In genomic region chr7:22566176-22566575, GRCh38 we compare ENCODE assay signal across 15 cellular contexts.
A peak's percentile ranks its signal among the peaks of the same experiment; 100 is the strongest.
DNase-seq lines count a peak whose midpoint lies in the region; ATAC-seq, FAIRE-seq and TF ChIP-seq lines count a peak whose summit lies in the region.
"Had no signal": no experiment of that assay in that cellular context is flagged by ENCODE, and none has a peak within 500 bp of the region (broad histone marks: within the 10 kb centered on the region; RNA-seq: fewer than 3 reads in every experiment).

No MANE protein-coding gene starts in this region.

- H3K36me3 Mint-ChIP-seq in T-helper 1 cell treated with Interleukin-12 subunit alpha and Interleukin-12 subunit beta and Interleukin-4 antibody, amounts not matched to agents 30 μg/mL and 1 μg/mL, for 36 hours (ENCODE audit: low read depth) = peaks cover 5% of the 10 kb centered on the region
- H3K36me3 Mint-ChIP-seq in naive B cell = no peaks in the 10 kb centered on the region

- H3K27ac ChIP-seq in GM23248 (no peak overlapping the region), K562 (ENCODE audit: extremely low read depth, low read depth, low read length) (no peak overlapping the region)

- H3K9me1 ChIP-seq in K562 (ENCODE audit: control insufficient read depth, insufficient read depth, low read length) = no peaks in the 10 kb centered on the region

- TF ChIP-seq EP300 in K562 (IDR thresholded peaks at IDR 0.05; ENCODE audit: low read length) = no peak

- H3K79me2 ChIP-seq in GM23248 (ENCODE audit: insufficient read depth) (no peaks in the 10 kb centered on the region), K562 (ENCODE audit: control insufficient read depth, insufficient read depth, low read length) (peaks cover 6% of the 10 kb centered on the region; the same call in 2 of the 3 replicates)

- TF ChIP-seq CTCF in K562 (IDR thresholded peaks at IDR 0.05 in 2 of 3, conservative IDR thresholded peaks at IDR 0.05 in 1 of 3; ENCODE audit: insufficient read depth in 2 of 3, low read depth in 1 of 3, low read length in 3 of 3) = no peak

- WGBS in GM23248 (ENCODE audit: low coverage in 1 of 2, low lambda C conversion rate in 2 of 2, missing lambda C conversion rate in 2 of 2), 2 experiments = 98 to 99% methylated on average over 4 of the region's 4 CpGs
- WGBS in K562 (ENCODE audit: insufficient coverage, low coverage, missing lambda C conversion rate) = 28% methylated on average over 4 of the region's 4 CpGs

- in situ Hi-C loops in GM23248 (cut with MboI) = no loop called here
- in situ Hi-C loops in K562 (cut with MboI) = no loop called here

- peak overlapping the region; percentile 10 for H3K4me3 Mint-ChIP-seq in T-helper 1 cell treated with Interleukin-12 subunit alpha and Interleukin-12 subunit beta and Interleukin-4 antibody, amounts not matched to agents 30 μg/mL and 1 μg/mL, for 36 hours
- H3K4me3 Mint-ChIP-seq in naive B cell = peak overlapping the region in 7 of 8 donors; percentile 43 to 90 (median 74)
- H3K4me3 Mint-ChIP-seq: activated CD4-positive, alpha-beta T cell treated with anti-CD3 and anti-CD28 coated beads for 36 hours had no signal

- no peaks in the 10 kb centered on the region for H3K36me3 ChIP-seq in GM23248 (ENCODE audit: low read depth)
- no peaks in the 10 kb centered on the region for H3K36me3 ChIP-seq in K562 (ENCODE audit: control insufficient read depth, insufficient read depth, low read length)
- H3K36me3 ChIP-seq: heart left ventricle had no signal

- H2AFZ ChIP-seq in GM23248 = no peak overlapping the region
- no peak overlapping the region for H2AFZ ChIP-seq in K562 (ENCODE audit: low read depth, low read length)

- CTCF ChIA-PET in K562 (lab: Yijun Ruan, JAX; ENCODE audit: low intra/inter-chr PET ratio) = no interaction called here

- POLR2A ChIA-PET in K562 (lab: Yijun Ruan, JAX) = no interaction called here

- H3K4me1 ChIP-seq in GM23248 (ENCODE audit: insufficient read depth) (peaks cover 49% of the 10 kb centered on the region), K562 (replicated peaks in 1 of 2; ENCODE audit: control insufficient read depth in 2 of 2, insufficient read depth in 2 of 2, low read length in 2 of 2) (peaks cover 15 to 51% of the 10 kb centered on the region in 2 experiments)

- H3K4me1 Mint-ChIP-seq in T-helper 1 cell treated with Interleukin-12 subunit alpha and Interleukin-12 subunit beta and Interleukin-4 antibody, amounts not matched to agents 30 μg/mL and 1 μg/mL, for 36 hours (ENCODE audit: low read depth) = peaks cover 55% of the 10 kb centered on the region
- peaks cover 69 to 89% (median 76%) of the 10 kb centered on the region in 3 donors for H3K4me1 Mint-ChIP-seq in naive B cell

- intact Hi-C loops in K562 (cut with micrococcal nuclease) = loop anchor here (10.0 kb wide), 1 partner anchor 289 kb away; no protein-coding TSS in a partner anchor

- peaks cover 52% of the 10 kb centered on the region for H3K27me3 Mint-ChIP-seq in T-helper 1 cell treated with Interleukin-12 subunit alpha and Interleukin-12 subunit beta and Interleukin-4 antibody, amounts not matched to agents 30 μg/mL and 1 μg/mL, for 36 hours (ENCODE audit: low read depth)
- no peaks in the 10 kb centered on the region for H3K27me3 Mint-ChIP-seq in naive B cell

- no peak for TF ChIP-seq RAD21 in K562 (CRISPR knock-in tag; conservative IDR thresholded peaks at IDR 0.05 in 1 of 2, IDR thresholded peaks at IDR 0.05 in 1 of 2)

- H3K4me2 ChIP-seq in GM23248 (ENCODE audit: unreplicated experiment) = peak overlapping the region; percentile 66
- 0 out of 2 replicates have a peak overlapping the region, but pooled peaks have one; percentile 33 for H3K4me2 ChIP-seq in K562 (ENCODE audit: insufficient read depth, low read length)

- DNase-seq in T-helper 1 cell (no peak), GM23248 (no peak), K562 (ENCODE audit: extremely low read depth in 1 of 4, low spot score in 3 of 4) (no peak), naive B cell (no peak), NCI-H2171 treated with DMSO at 0.1 percent for 48 hours (lab: John Stamatoyannopoulos, UW) (no peak), GM12892 (ENCODE audit: insufficient read length) (no peak)
- DNase-seq in activated CD4-positive, CD25-positive, alpha-beta regulatory T cell (lab: John Stamatoyannopoulos, UW) = no peak
- DNase-seq: activated CD4-positive, alpha-beta T cell treated with anti-CD3 and anti-CD28 coated beads for 36 hours; activated T-cell treated with anti-CD3 and anti-CD28 coated beads, Interleukin-2, amount 50 U/mL, for 72 hours; NCI-H1930; NCI-H526 treated with DMSO at 0.1 percent for 48 hours had no signal

- peaks cover 52% of the 10 kb centered on the region for H3F3A ChIP-seq in GM23248 (ENCODE audit: insufficient read depth)

- H3K9ac ChIP-seq in GM23248 (no peak overlapping the region; the same call in 1 of the 2 replicates), K562 (ENCODE audit: insufficient read depth in 1 of 2, low read depth in 2 of 2, low read length in 2 of 2) (no peak overlapping the region; a peak in 1 of 4 replicates)

- H3K9me3 Mint-ChIP-seq in T-helper 1 cell treated with Interleukin-12 subunit alpha and Interleukin-12 subunit beta and Interleukin-4 antibody, amounts not matched to agents 30 μg/mL and 1 μg/mL, for 36 hours = peaks cover 5% of the 10 kb centered on the region
- H3K9me3 Mint-ChIP-seq in naive B cell = no peaks in the 10 kb centered on the region
- H3K9me3 Mint-ChIP-seq: activated T-cell treated with anti-CD3 and anti-CD28 coated beads, Interleukin-2, amount 50 U/mL, for 72 hours had no signal

- no TSS peak for BruUV-seq in K562 (replicated peaks; lab: Mats Ljungman, UMichigan)

- no peak for FAIRE-seq in K562 (lab: Jason Lieb, UNC)
- FAIRE-seq in GM12892 (lab: Jason Lieb, UNC) = no peak
- FAIRE-seq: GM19239 had no signal

- no peaks in the 10 kb centered on the region for H3K9me2 ChIP-seq in GM23248 (ENCODE audit: insufficient read depth)

- H3K9me3 ChIP-seq in GM23248 (ENCODE audit: low read depth) = no peaks in the 10 kb centered on the region
- no peaks in the 10 kb centered on the region for H3K9me3 ChIP-seq in K562 (replicated peaks; ENCODE audit: control insufficient read depth, insufficient read depth, low read depth, low read length)
- H3K9me3 ChIP-seq: esophagus muscularis mucosa, heart left ventricle had no signal

- TF ChIP-seq POLR2A in K562 (conservative IDR thresholded peaks at IDR 0.05) = no peak
- TF ChIP-seq POLR2A in GM12892 (IDR thresholded peaks at IDR 0.05; ENCODE audit: low read depth, low read length) = no peak

- H3K27ac Mint-ChIP-seq in T-helper 1 cell treated with Interleukin-12 subunit alpha and Interleukin-12 subunit beta and Interleukin-4 antibody, amounts not matched to agents 30 μg/mL and 1 μg/mL, for 36 hours = peak overlapping the region; percentile 55
- H3K27ac Mint-ChIP-seq in naive B cell = peak overlapping the region; percentile 34 to 93 (median 88)
- H3K27ac Mint-ChIP-seq: activated CD4-positive, alpha-beta T cell treated with anti-CD3 and anti-CD28 coated beads for 36 hours; activated T-cell treated with anti-CD3 and anti-CD28 coated beads, Interleukin-2, amount 50 U/mL, for 72 hours had no signal

- no peak for ATAC-seq in K562
- no peak for ATAC-seq in naive B cell (ENCODE audit: low read depth in 2 of 2)
- ATAC-seq: activated CD4-positive, alpha-beta T cell treated with anti-CD3 and anti-CD28 coated beads for 36 hours; activated T-cell treated with anti-CD3 and anti-CD28 coated beads, Interleukin-2, amount 50 U/mL, for 72 hours had no signal

- H3K4me3 ChIP-seq in GM23248 = no peak overlapping the region
- no peak overlapping the region for H3K4me3 ChIP-seq in K562
- H3K4me3 ChIP-seq: esophagus muscularis mucosa, heart left ventricle had no signal

- H4K20me1 ChIP-seq in GM23248 (ENCODE audit: insufficient read depth) = no peaks in the 10 kb centered on the region
- no peaks in the 10 kb centered on the region for H4K20me1 ChIP-seq in K562 (replicated peaks; ENCODE audit: control insufficient read depth, insufficient read depth, low read length)

- H3K27me3 ChIP-seq in GM23248 (replicated peaks; ENCODE audit: insufficient read depth) (no peaks in the 10 kb centered on the region), K562 (ENCODE audit: control insufficient read depth in 2 of 2, insufficient read depth in 2 of 2, low read length in 2 of 2) (no peaks in the 10 kb centered on the region)
- H3K27me3 ChIP-seq: esophagus muscularis mucosa had no signal

TF ChIP-seq in K562, 482 proteins besides CTCF, POLR2A, EP300 and RAD21:
- TF ChIP-seq GTF3C2 (IDR thresholded peaks at IDR 0.05; ENCODE audit: borderline replicate concordance, extremely low read depth, insufficient read length) (no peak), SPI1 (IDR thresholded peaks at IDR 0.05; ENCODE audit: borderline replicate concordance, low read depth, low read length) (peak; percentile 40; the same call in 1 of the 2 replicates), ZNF561 (CRISPR knock-in tag; conservative IDR thresholded peaks at IDR 0.05) (no peak)
